In genomic region chr14:102606296-102606695, GRCh38 we compare ENCODE assay signal across 14 cellular contexts. TPM values are rescaled to one million over a fixed set of nuclear protein-coding genes. Genes with fewer than 3 reads are reported as not detected.
DNase-seq lines count a peak whose midpoint lies in the region; ATAC-seq, FAIRE-seq and TF ChIP-seq lines count a peak whose summit lies in the region.
"Had no signal": no experiment of that assay in that cellular context is flagged by ENCODE, and none has a peak within 500 bp of the region (broad histone marks: within the 10 kb centered on the region; RNA-seq: fewer than 3 reads in every experiment).

No MANE protein-coding gene starts in this region.

- intact Hi-C loops in activated T-helper 1 cell treated with anti-CD3 and anti-CD28 coated beads, Interleukin-12 subunit alpha, Interleukin-12 subunit beta, Interleukin-2, Interleukin-4 antibody, amounts not matched to agents 30 ng/mL and 10 ng/mL and 1 ng/mL, durations not matched to agents 14 hours and 24 hours and 36 hours (cut with micrococcal nuclease): loop anchor here (2.0 kb wide), 1 partner anchor 13 kb away; the partner anchor contains the start of gene RCOR1

- TF ChIP-seq POLR2A in GM12891 (IDR thresholded peaks at IDR 0.05; ENCODE audit: low read depth, low read length): no peak

- H3K4me3 Mint-ChIP-seq in activated T-helper 1 cell treated with anti-CD3 and anti-CD28 coated beads, Interleukin-12 subunit alpha, Interleukin-12 subunit beta, Interleukin-2, Interleukin-4 antibody, amounts not matched to agents 30 ng/mL and 10 ng/mL and 1 ng/mL, durations not matched to agents 14 hours and 24 hours and 36 hours: no peak overlapping the region
- H3K4me3 Mint-ChIP-seq: CD8-positive, alpha-beta memory T cell had no signal

- no peaks in the 10 kb centered on the region for H3K9me3 Mint-ChIP-seq in activated T-helper 1 cell treated with anti-CD3 and anti-CD28 coated beads, Interleukin-12 subunit alpha, Interleukin-12 subunit beta, Interleukin-2, Interleukin-4 antibody, amounts not matched to agents 30 ng/mL and 10 ng/mL and 1 ng/mL, durations not matched to agents 14 hours and 24 hours and 36 hours
- H3K9me3 Mint-ChIP-seq: CD8-positive, alpha-beta memory T cell had no signal

- peak overlapping the region; percentile 31 for H3K27ac Mint-ChIP-seq in activated T-helper 1 cell treated with anti-CD3 and anti-CD28 coated beads, Interleukin-12 subunit alpha, Interleukin-12 subunit beta, Interleukin-2, Interleukin-4 antibody, amounts not matched to agents 30 ng/mL and 10 ng/mL and 1 ng/mL, durations not matched to agents 14 hours and 24 hours and 36 hours
- H3K27ac Mint-ChIP-seq: CD8-positive, alpha-beta memory T cell had no signal

- peaks cover 7% of the 10 kb centered on the region for H3K36me3 Mint-ChIP-seq in activated T-helper 1 cell treated with anti-CD3 and anti-CD28 coated beads, Interleukin-12 subunit alpha, Interleukin-12 subunit beta, Interleukin-2, Interleukin-4 antibody, amounts not matched to agents 30 ng/mL and 10 ng/mL and 1 ng/mL, durations not matched to agents 14 hours and 24 hours and 36 hours (ENCODE audit: low read depth)

- peak; percentile 38 for ATAC-seq in HG02870 (IDR thresholded peaks at IDR 0.05; ENCODE audit: unreplicated experiment)

- peaks cover 31% of the 10 kb centered on the region for H3K4me1 Mint-ChIP-seq in activated T-helper 1 cell treated with anti-CD3 and anti-CD28 coated beads, Interleukin-12 subunit alpha, Interleukin-12 subunit beta, Interleukin-2, Interleukin-4 antibody, amounts not matched to agents 30 ng/mL and 10 ng/mL and 1 ng/mL, durations not matched to agents 14 hours and 24 hours and 36 hours (ENCODE audit: low read depth)

- DNase-seq in GM12891 (ENCODE audit: insufficient read length, low spot score) (no peak), GM19238 (ENCODE audit: insufficient read length, low spot score) (peak; percentile 49), HTR-8/SVneo (ENCODE audit: insufficient read length, low spot score) (no peak), DMS79 treated with DMSO at 0.1 percent for 48 hours (lab: John Stamatoyannopoulos, UW) (no peak)
- DNase-seq in activated T-helper 1 cell treated with anti-CD3 and anti-CD28 coated beads, Interleukin-12 subunit alpha, Interleukin-12 subunit beta, Interleukin-2, Interleukin-4 antibody, amounts not matched to agents 30 ng/mL and 10 ng/mL and 1 ng/mL, durations not matched to agents 14 hours and 24 hours and 36 hours (ENCODE audit: low spot score): no peak
- DNase-seq in stimulated activated CD4-positive, alpha-beta T cell treated with anti-CD3 and anti-CD28 coated beads, Interleukin-4, amount 100 ng/mL, for 4 hours: no peak
- DNase-seq: amygdala; CD8-positive, alpha-beta memory T cell; dermis blood vessel endothelial cell; mesenchymal stem cell; NCI-H1092; NCI-H446 treated with DMSO at 0.1 percent for 48 hours; transverse colon had no signal

- FAIRE-seq in GM12891 (lab: Jason Lieb, UNC) (peak; percentile 75), HTR-8/SVneo (lab: Jason Lieb, UNC) (no peak)

- no peaks in the 10 kb centered on the region for H3K27me3 Mint-ChIP-seq in activated T-helper 1 cell treated with anti-CD3 and anti-CD28 coated beads, Interleukin-12 subunit alpha, Interleukin-12 subunit beta, Interleukin-2, Interleukin-4 antibody, amounts not matched to agents 30 ng/mL and 10 ng/mL and 1 ng/mL, durations not matched to agents 14 hours and 24 hours and 36 hours (ENCODE audit: insufficient read depth)
- H3K27me3 Mint-ChIP-seq: CD8-positive, alpha-beta memory T cell had no signal

TF ChIP-seq in GM12891, 5 proteins besides CTCF, POLR2A, EP300 and RAD21:
- TF ChIP-seq SPI1 (IDR thresholded peaks at IDR 0.05; ENCODE audit: low read depth, low read length): peak; percentile 58
- TF ChIP-seq POU2F2 (IDR thresholded peaks at IDR 0.05; ENCODE audit: low read depth, low read length): no peak
TF ChIP-seq in GM12891: peak in this region for 1.

RNA-seq across cellular contexts. Expression of gene RCOR1, which starts 13.8 kb away (rescaled TPM):
- polyA plus RNA-seq in GM12891 (2012; ENCODE audit: low read depth, missing spikeins): 2.8 TPM
- 23.9 and 25.2 TPM in 2 replicates for total RNA-seq in activated T-helper 1 cell treated with anti-CD3 and anti-CD28 coated beads, Interleukin-12 subunit alpha, Interleukin-12 subunit beta, Interleukin-2, Interleukin-4 antibody, amounts not matched to agents 30 ng/mL and 10 ng/mL and 1 ng/mL, durations not matched to agents 14 hours and 24 hours and 36 hours
